In the genomic region with DNA sequence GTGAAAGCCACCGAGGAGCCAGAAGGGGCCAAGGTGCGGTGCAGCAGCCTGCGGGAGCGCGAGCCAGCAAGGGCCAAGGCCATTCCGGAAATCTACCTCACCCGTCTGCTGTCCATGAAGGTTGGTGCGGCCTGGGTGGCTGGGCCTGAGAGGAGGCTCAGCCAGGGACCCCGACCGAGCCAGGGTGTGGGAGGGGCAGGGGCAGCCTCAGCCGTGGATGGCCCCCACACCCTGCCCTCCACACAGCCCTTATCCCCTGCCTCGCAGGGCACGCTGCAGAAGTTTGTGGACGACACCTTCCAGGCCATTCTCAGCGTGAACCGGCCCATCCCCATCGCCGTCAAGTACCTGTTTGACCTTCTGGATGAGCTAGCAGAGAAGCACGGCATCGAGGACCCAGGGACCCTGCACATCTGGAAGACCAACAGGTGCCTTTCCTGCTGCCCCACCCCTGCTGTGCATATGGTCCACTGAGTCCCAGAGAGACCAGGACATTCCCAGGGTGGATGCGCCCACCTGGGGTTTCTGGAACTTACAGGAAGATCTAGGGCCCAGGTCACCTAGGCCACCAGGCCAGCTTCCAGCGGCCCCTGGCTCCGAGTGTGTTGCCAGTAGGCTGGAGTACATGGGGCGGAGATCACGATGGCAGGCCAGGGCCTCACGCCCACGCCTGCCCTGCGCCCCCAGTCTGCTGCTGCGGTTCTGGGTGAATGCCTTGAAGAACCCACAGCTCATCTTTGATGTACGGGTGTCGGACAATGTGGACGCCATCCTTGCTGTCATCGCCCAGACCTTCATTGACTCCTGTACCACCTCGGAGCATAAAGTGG, we compare ENCODE assay signal across 20 cellular contexts. TPM values are rescaled to one million over a fixed set of nuclear protein-coding genes. Genes with fewer than 3 reads are reported as not detected.
"Had no signal": no experiment of that assay in that cellular context is flagged by ENCODE, and none has a peak within 500 bp of the region (broad histone marks: within the 10 kb centered on the region; RNA-seq: fewer than 3 reads in every experiment).

No MANE protein-coding gene starts in this region.

- H3K9me3 ChIP-seq: ovary, sigmoid colon, thoracic aorta, upper lobe of left lung had no signal

- H3K36me3 ChIP-seq: brain microvascular endothelial cell, ovary, thoracic aorta, upper lobe of left lung had no signal

- H3K4me1 Mint-ChIP-seq: activated T-helper 17 cell treated with anti-CD3 and anti-CD28 coated beads, Interleukin-2, amount 50 U/mL, for 72 hours had no signal

- H3K27ac Mint-ChIP-seq: activated B cell treated with CpG ODN at 0.5 μM for 24 hours; activated CD8-positive, alpha-beta T cell treated with anti-CD3 and anti-CD28 coated beads for 36 hours; activated T-helper 17 cell treated with anti-CD3 and anti-CD28 coated beads, Interleukin-2, amount 50 U/mL, for 72 hours; naive B cell; stimulated activated memory B cell treated with anti-CD40 and anti-IgM and Interleukin-4, amounts not matched to agents 10 μg/mL and 1 μg/mL and 100 μg/mL, for 72 hours had no signal

- DNase-seq: activated B cell treated with CpG ODN at 0.5 μM for 24 hours; activated CD4-positive, alpha-beta T cell treated with anti-CD3 and anti-CD28 coated beads for 48 hours; activated CD8-positive, alpha-beta T cell treated with anti-CD3 and anti-CD28 coated beads for 36 hours; activated naive CD4-positive, alpha-beta T cell; activated T-cell treated with anti-CD3 and anti-CD28 coated beads, Interleukin-2, amount 50 U/mL, for 1 hour; brain microvascular endothelial cell; foreskin melanocyte; hypothalamus; islet precursor cell; naive B cell; sigmoid colon; stimulated activated CD4-positive, alpha-beta T cell treated with anti-CD3 and anti-CD28 coated beads, Interleukin-4, amount 100 ng/mL, for 4 hours; upper lobe of left lung had no signal

- H3K27me3 ChIP-seq: brain microvascular endothelial cell, ovary had no signal

- H3K9me3 Mint-ChIP-seq: activated B cell treated with CpG ODN at 0.5 μM for 24 hours; activated CD8-positive, alpha-beta T cell treated with anti-CD3 and anti-CD28 coated beads for 36 hours; activated T-helper 17 cell treated with anti-CD3 and anti-CD28 coated beads, Interleukin-2, amount 50 U/mL, for 72 hours; central memory CD8-positive, alpha-beta T cell; naive B cell; stimulated activated memory B cell treated with anti-CD40 and anti-IgM and Interleukin-4, amounts not matched to agents 10 μg/mL and 1 μg/mL and 100 μg/mL, for 72 hours had no signal

- ATAC-seq: activated CD8-positive, alpha-beta T cell treated with anti-CD3 and anti-CD28 coated beads for 36 hours; stimulated activated memory B cell treated with anti-CD40 and anti-IgM and Interleukin-4, amounts not matched to agents 10 μg/mL and 1 μg/mL and 100 μg/mL, for 72 hours had no signal

- H3K4me3 ChIP-seq: coronary artery, ovary, sigmoid colon, thoracic aorta, upper lobe of left lung had no signal

- H3K27ac ChIP-seq: brain microvascular endothelial cell, coronary artery, ovary, sigmoid colon, thoracic aorta, upper lobe of left lung had no signal

- H3K4me3 Mint-ChIP-seq: activated B cell treated with CpG ODN at 0.5 μM for 24 hours; activated CD8-positive, alpha-beta T cell treated with anti-CD3 and anti-CD28 coated beads for 36 hours; activated T-helper 17 cell treated with anti-CD3 and anti-CD28 coated beads, Interleukin-2, amount 50 U/mL, for 72 hours; central memory CD8-positive, alpha-beta T cell; naive B cell; stimulated activated memory B cell treated with anti-CD40 and anti-IgM and Interleukin-4, amounts not matched to agents 10 μg/mL and 1 μg/mL and 100 μg/mL, for 72 hours had no signal

- H3K36me3 Mint-ChIP-seq: naive B cell; stimulated activated memory B cell treated with anti-CD40 and anti-IgM and Interleukin-4, amounts not matched to agents 10 μg/mL and 1 μg/mL and 100 μg/mL, for 72 hours had no signal

RNA-seq across cellular contexts. Expression of a gene that starts 3.4 kb away (rescaled TPM):
- total RNA-seq: activated B cell treated with CpG ODN at 0.5 μM for 24 hours; activated T-helper 17 cell treated with anti-CD3 and anti-CD28 coated beads, Interleukin-2, amount 50 U/mL, for 72 hours; left lobe of liver had no signal

RNA-seq across cellular contexts. Expression of a gene that starts 13.4 kb away (rescaled TPM):
- total RNA-seq: activated B cell treated with CpG ODN at 0.5 μM for 24 hours had no signal
